ENCODE assay signal across 9 cellular contexts in the genomic region with DNA sequence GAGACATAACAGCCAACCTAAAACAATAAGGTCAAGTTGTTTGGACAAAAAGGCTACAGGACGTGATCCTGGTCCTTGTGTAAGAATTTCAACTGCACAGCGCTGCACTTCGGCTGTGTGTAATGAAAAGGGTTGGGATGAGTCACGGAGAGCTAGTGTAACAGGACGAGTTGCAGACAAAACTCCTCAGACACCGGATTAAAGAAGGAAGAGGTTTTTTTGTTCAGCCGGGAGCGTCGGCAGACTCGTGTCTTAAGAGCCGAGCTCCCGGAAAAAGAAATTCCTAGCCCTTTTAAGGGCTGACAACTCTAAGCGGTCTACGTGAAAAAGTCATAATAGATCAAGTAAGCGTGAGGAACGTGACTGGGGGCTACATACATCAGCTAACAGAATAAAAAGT. TPM values are rescaled to one million over a fixed set of nuclear protein-coding genes. Genes with fewer than 3 reads are reported as not detected.
A peak's percentile ranks its signal among the peaks of the same experiment; 100 is the strongest.
DNase-seq lines count a peak whose midpoint lies in the region; ATAC-seq and TF ChIP-seq lines count a peak whose summit lies in the region.
"Not testable (repeated sequence)": the region's sequence is repeated elsewhere in the genome, so short reads cannot be mapped to it uniquely, and the experiment has no call there.
"Had no signal": no experiment of that assay in that cellular context is flagged by ENCODE, and none has a peak within 500 bp of the region (broad histone marks: within the 10 kb centered on the region; RNA-seq: fewer than 3 reads in every experiment).

No MANE protein-coding gene starts in this region.

- in situ Hi-C loops in IMR-90 (cut with MboI; ENCODE audit: low sequenced_read_pairs): not testable (repeated sequence)

- not testable (repeated sequence) for H3K4me1 ChIP-seq in IMR-90 (ENCODE audit: control insufficient read depth, insufficient read depth, low read length); mesenchymal stem cell (ENCODE audit: control insufficient read depth, insufficient read depth, low read depth, low read length)

- not testable (repeated sequence) for H3K4ac ChIP-seq in IMR-90 (ENCODE audit: low read depth, low read length); mesenchymal stem cell (ENCODE audit: low read depth in 1 of 2, low read length in 2 of 2)

- WGBS in IMR-90 (ENCODE audit: extremely low coverage in 2 of 2, insufficient read length in 1 of 2), 2 experiments: no CpG with 5 or more reads among the region's 16 CpGs
- WGBS in mesenchymal stem cell: 4% methylated on average over 13 of the region's 16 CpGs

- not testable (repeated sequence) for TF ChIP-seq RAD21 in IMR-90 (IDR thresholded peaks at IDR 0.05; ENCODE audit: low read length)

- not testable (repeated sequence) for H4K20me1 ChIP-seq in IMR-90 (ENCODE audit: insufficient read depth, low read length)

- H3K4me3 ChIP-seq in IMR-90 (ENCODE audit: insufficient read depth, low read depth, low read length): peak overlapping the region; percentile 13; the same call in 1 of the 2 replicates
- H3K4me3 ChIP-seq in WI38 (ENCODE audit: low read depth, low read length): 0 out of 2 replicates have a peak overlapping the region, but pooled peaks have one; percentile 18
- not testable (repeated sequence) for H3K4me3 ChIP-seq in choroid plexus epithelial cell (ENCODE audit: low read depth, low read length); fibroblast of pulmonary artery (replicated peaks; ENCODE audit: low read depth, low read length); mesenchymal stem cell (ENCODE audit: insufficient read depth in 1 of 2, low read depth in 1 of 2, low read length in 2 of 2); retinal pigment epithelial cell (ENCODE audit: low read length)

- intact Hi-C loops in IMR-90 (cut with micrococcal nuclease): not testable (repeated sequence)

- H2BK15ac ChIP-seq in IMR-90 (ENCODE audit: low read depth, low read length); mesenchymal stem cell (ENCODE audit: low read depth, poor library complexity, severe bottlenecking): not testable (repeated sequence)

- CTCF ChIA-PET in IMR-90 (lab: Yijun Ruan, JAX): not testable (repeated sequence)

- H2BK12ac ChIP-seq in mesenchymal stem cell (ENCODE audit: low read length in 2 of 2): not testable (repeated sequence)

- not testable (repeated sequence) for H2BK20ac ChIP-seq in IMR-90 (ENCODE audit: low read depth, low read length)

- not testable (repeated sequence) for H3K27ac ChIP-seq in IMR-90 (ENCODE audit: insufficient read depth, low read length); mesenchymal stem cell (ENCODE audit: low read length, poor library complexity, severe bottlenecking)

- not testable (repeated sequence) for H3K9me3 ChIP-seq in IMR-90 (ENCODE audit: control insufficient read depth, insufficient read depth, low read length); mesenchymal stem cell (ENCODE audit: control insufficient read depth, low read length)

- BruUV-seq in IMR-90 (replicated peaks; lab: Mats Ljungman, UMichigan): not testable (repeated sequence)

- not testable (repeated sequence) for H2AK9ac ChIP-seq in IMR-90 (replicated peaks; ENCODE audit: low read depth, low read length, poor library complexity)

- peak overlapping the region; percentile 32 for H2BK5ac ChIP-seq in IMR-90 (ENCODE audit: low read depth, low read length, poor library complexity, severe bottlenecking)
- not testable (repeated sequence) for H2BK5ac ChIP-seq in mesenchymal stem cell (ENCODE audit: low read depth, low read length, poor library complexity, severe bottlenecking)

- H2AK5ac ChIP-seq in IMR-90 (ENCODE audit: low read depth, low read length); mesenchymal stem cell (ENCODE audit: low read length, severe bottlenecking): not testable (repeated sequence)

- not testable (repeated sequence) for H3K14ac ChIP-seq in IMR-90 (replicated peaks; ENCODE audit: low read depth, low read length); mesenchymal stem cell (ENCODE audit: low read length in 2 of 2)

- not testable (repeated sequence) for H3K9me1 ChIP-seq in IMR-90 (ENCODE audit: insufficient read depth, low read length)

- TF ChIP-seq POLR2A in IMR-90 (IDR thresholded peaks at IDR 0.05; ENCODE audit: low read depth, low read length): not testable (repeated sequence)

- ATAC-seq in IMR-90 (ENCODE audit: low read depth): not testable (repeated sequence)

- peak overlapping the region in 1 of 2 experiments; percentile 28; a peak in 1 of 4 replicates for H4K8ac ChIP-seq in IMR-90 (ENCODE audit: low read depth in 2 of 2, low read length in 2 of 2)
- not testable (repeated sequence) for H4K8ac ChIP-seq in mesenchymal stem cell (ENCODE audit: low read length)

- not testable (repeated sequence) for H3K79me1 ChIP-seq in IMR-90 (ENCODE audit: low read depth in 1 of 2, low read length in 2 of 2); mesenchymal stem cell (replicated peaks; ENCODE audit: low read length, poor library complexity, severe bottlenecking)

- H2BK120ac ChIP-seq in IMR-90 (ENCODE audit: low read depth, low read length); mesenchymal stem cell (ENCODE audit: low read depth, low read length): not testable (repeated sequence)

- H2AFZ ChIP-seq in IMR-90 (replicated peaks; ENCODE audit: low read length, poor library complexity); mesenchymal stem cell (ENCODE audit: low read depth, low read length): not testable (repeated sequence)

- H3K23ac ChIP-seq in IMR-90 (ENCODE audit: low read depth, low read length); mesenchymal stem cell (ENCODE audit: low read length in 2 of 2): not testable (repeated sequence)

- H3K56ac ChIP-seq in IMR-90 (ENCODE audit: extremely low read depth, insufficient read depth, low read length): not testable (repeated sequence)

- dilution Hi-C loops in IMR-90 (cut with HindIII; ENCODE audit: low sequenced_read_pairs, unreplicated experiment): not testable (repeated sequence)

- H3K4me2 ChIP-seq in IMR-90 (ENCODE audit: low read depth, low read length): peak overlapping the region; percentile 22; the same call in 1 of the 2 replicates
- not testable (repeated sequence) for H3K4me2 ChIP-seq in mesenchymal stem cell (ENCODE audit: low read length, poor library complexity, severe bottlenecking)

- not testable (repeated sequence) for H3K27me3 ChIP-seq in IMR-90 (ENCODE audit: control insufficient read depth, insufficient read depth, low read length); mesenchymal stem cell (ENCODE audit: control insufficient read depth in 1 of 2, insufficient read depth in 1 of 2, low read length in 2 of 2)

- peak overlapping the region; percentile 28; the same call in 1 of the 2 replicates for H3K18ac ChIP-seq in IMR-90 (ENCODE audit: low read depth, low read length)
- not testable (repeated sequence) for H3K18ac ChIP-seq in mesenchymal stem cell (ENCODE audit: low read depth in 1 of 2, low read length in 2 of 2)

- peak; percentile 86 for DNase-seq in EH (ENCODE audit: low read depth)
- peak; percentile 77 for DNase-seq in IMR-90
- peak; percentile 56 for DNase-seq in choroid plexus epithelial cell (ENCODE audit: low read depth)
- peak; percentile 62 for DNase-seq in fibroblast of pulmonary artery (ENCODE audit: low read depth)
- peak; percentile 86 for DNase-seq in mesenchymal stem cell
- peak; percentile 31 for DNase-seq in retinal pigment epithelial cell (ENCODE audit: low read depth)

- not testable (repeated sequence) for H4K91ac ChIP-seq in IMR-90 (ENCODE audit: insufficient read depth, low read depth, low read length); mesenchymal stem cell (ENCODE audit: low read length)

- POLR2A ChIA-PET in IMR-90 (lab: Charles Lee; ENCODE audit: unreplicated experiment): not testable (repeated sequence)

- TF ChIP-seq CTCF in IMR-90 (conservative IDR thresholded peaks at IDR 0.05; ENCODE audit: low read depth, low read length); WI38 (IDR thresholded peaks at IDR 0.05; ENCODE audit: low read depth, low read length); choroid plexus epithelial cell (conservative IDR thresholded peaks at IDR 0.05; ENCODE audit: low read depth, low read length); fibroblast of pulmonary artery (IDR thresholded peaks at IDR 0.05; ENCODE audit: low read length, missing control alignments); retinal pigment epithelial cell (conservative IDR thresholded peaks at IDR 0.05; ENCODE audit: low read depth, low read length): not testable (repeated sequence)

- not testable (repeated sequence) for H4K5ac ChIP-seq in IMR-90 (ENCODE audit: low read depth, low read length)

- not testable (repeated sequence) for H3K36me3 ChIP-seq in IMR-90 (ENCODE audit: control insufficient read depth, insufficient read depth, low read length); mesenchymal stem cell (ENCODE audit: control insufficient read depth in 1 of 2, insufficient read depth in 2 of 2, low read depth in 1 of 2, low read length in 2 of 2)

- peak overlapping the region; percentile 33; the same call in 1 of the 2 replicates for H3K9ac ChIP-seq in IMR-90 (ENCODE audit: low read depth, low read length)
- H3K9ac ChIP-seq in mesenchymal stem cell (ENCODE audit: low read length): not testable (repeated sequence)

TF ChIP-seq in IMR-90, 13 proteins besides CTCF, POLR2A, EP300 and RAD21:
- TF ChIP-seq BHLHE40 (IDR thresholded peaks at IDR 0.05; ENCODE audit: low read depth, low read length) (peak; percentile 45; the same call in 1 of the 2 replicates), FOS (IDR thresholded peaks at IDR 0.05; ENCODE audit: low read depth, low read length) (peak; percentile 26; the same call in 1 of the 2 replicates)
TF ChIP-seq in IMR-90: peak in this region for 2; not testable (repeated sequence) for 11.

RNA-seq across cellular contexts. Expression of a gene that starts 59.1 kb away (rescaled TPM):
- total RNA-seq in IMR-90 (2012; rRNA removed): not detected in 2 replicates
- not detected in 2 replicates for polyA plus RNA-seq in IMR-90 (2012; rRNA removed)
- not detected in 2 replicates for polyA plus RNA-seq in IMR-90 (2012; cell fraction: cytosol; rRNA removed)
- polyA plus RNA-seq in IMR-90 (2012; cell fraction: nucleus; rRNA removed; ENCODE audit: low replicate concordance): not detected in 2 replicates
- not detected for polyA plus RNA-seq in mesenchymal stem cell (2013, experiment 1 of 2)
- polyA plus RNA-seq in mesenchymal stem cell (2013, experiment 2 of 2): not detected
- total RNA-seq: G401, NCI-H460 had no signal

Comparison
In these comparisons a context has a peak if more than half of its experiments do, and no peak if none do; other contexts are left out.
1. DNase-seq: peak in every context shown above with its lines; median percentile 86 in EH; 86 in mesenchymal stem cell; 77 in IMR-90; 62 in fibroblast of pulmonary artery; 56 in choroid plexus epithelial cell; 31 in retinal pigment epithelial cell.